In genomic region chr9:27495480-27496133, GRCh38 we compare ENCODE assay signal across 19 cellular contexts. TPM values are rescaled to one million over a fixed set of nuclear protein-coding genes. Genes with fewer than 3 reads are reported as not detected.
A peak's percentile ranks its signal among the peaks of the same experiment; 100 is the strongest.
DNase-seq lines count a peak whose midpoint lies in the region; ATAC-seq, FAIRE-seq and TF ChIP-seq lines count a peak whose summit lies in the region.
"Had no signal": no experiment of that assay in that cellular context is flagged by ENCODE, and none has a peak within 500 bp of the region (broad histone marks: within the 10 kb centered on the region; RNA-seq: fewer than 3 reads in every experiment).

No MANE protein-coding gene starts in this region.

- CTCF ChIA-PET in RWPE1 (lab: Yijun Ruan, JAX): no interaction called here

- H3K27ac Mint-ChIP-seq in GM23338: 0 out of 2 replicates have a peak overlapping the region, but pooled peaks have one; percentile 88
- H3K27ac Mint-ChIP-seq: CD4-positive, CD25-positive, alpha-beta regulatory T cell had no signal

- H3K9ac ChIP-seq in skeletal muscle tissue (ENCODE audit: low read depth in 1 of 3, low read length in 3 of 3): no peak overlapping the region

- peaks cover 12% of the 10 kb centered on the region for H3K79me2 ChIP-seq in GM23338 (replicated peaks; ENCODE audit: insufficient read depth)

- no peak overlapping the region for H2AFZ ChIP-seq in GM23338

- H3F3A ChIP-seq in GM23338 (replicated peaks; ENCODE audit: low read depth): no peaks in the 10 kb centered on the region

- peak; percentile 45; the same call in 2 of the 3 replicates for ATAC-seq in GM23338
- ATAC-seq in left ventricle myocardium superior: peak; percentile 72
- ATAC-seq in GM21360 (IDR thresholded peaks at IDR 0.05; ENCODE audit: unreplicated experiment): no peak

- no peaks in the 10 kb centered on the region for H3K9me3 ChIP-seq in skeletal muscle tissue (ENCODE audit: control insufficient read depth in 3 of 3, low read length in 3 of 3)
- H3K9me3 ChIP-seq: Caco-2, Peyer's patch had no signal

- DNase-seq in GM23338 (ENCODE audit: low spot score) (no peak), RWPE1 (ENCODE audit: low spot score) (no peak), left ventricle myocardium superior (no peak), GM12891 (ENCODE audit: insufficient read length, low spot score) (no peak), hepatic stellate cell (ENCODE audit: low spot score) (no peak)
- DNase-seq: ACHN; Caco-2; CD4-positive, CD25-positive, alpha-beta regulatory T cell; HCEC 1CT; MV-4-11; NCI-H1417; NCI-H187 treated with DMSO at 0.1 percent for 48 hours; NCI-H2171 treated with DMSO at 0.1 percent for 48 hours; Peyer's patch had no signal

- H3K27me3 ChIP-seq in GM23338 (ENCODE audit: insufficient read depth): no peaks in the 10 kb centered on the region
- H3K27me3 ChIP-seq in skeletal muscle tissue (ENCODE audit: control insufficient read depth in 3 of 3, insufficient read depth in 3 of 3, low read length in 3 of 3): no peaks in the 10 kb centered on the region
- H3K27me3 ChIP-seq: Peyer's patch had no signal

- intact Hi-C loops in left ventricle myocardium superior (cut with micrococcal nuclease): no loop called here

- TF ChIP-seq POLR2A in GM12891 (IDR thresholded peaks at IDR 0.05; ENCODE audit: low read depth, low read length): no peak

- no peak overlapping the region; the same call in 2 of the 3 replicates for H3K4me3 Mint-ChIP-seq in GM23338
- H3K4me3 Mint-ChIP-seq: CD4-positive, CD25-positive, alpha-beta regulatory T cell had no signal

- H3K4me1 Mint-ChIP-seq in GM23338: peaks cover 70% of the 10 kb centered on the region
- H3K4me1 Mint-ChIP-seq: CD4-positive, CD25-positive, alpha-beta regulatory T cell had no signal

- H3K4me1 ChIP-seq in GM23338 (ENCODE audit: insufficient read depth): peaks cover 46% of the 10 kb centered on the region
- peaks cover 0 to 4% (median 0%) of the 10 kb centered on the region in 3 donors for H3K4me1 ChIP-seq in skeletal muscle tissue (ENCODE audit: control insufficient read depth in 3 of 3, insufficient read depth in 3 of 3, low read length in 3 of 3)
- H3K4me1 ChIP-seq: Caco-2, Peyer's patch had no signal

- no peaks in the 10 kb centered on the region for H3K36me3 ChIP-seq in GM23338 (ENCODE audit: insufficient read depth)
- H3K36me3 ChIP-seq in skeletal muscle tissue (ENCODE audit: control insufficient read depth in 3 of 3, insufficient read depth in 3 of 3, low read length in 3 of 3): no peaks in the 10 kb centered on the region
- H3K36me3 ChIP-seq: Peyer's patch had no signal

- H3K9me3 Mint-ChIP-seq in GM23338: peaks cover 11% of the 10 kb centered on the region

- no peaks in the 10 kb centered on the region for H3K27me3 Mint-ChIP-seq in GM23338 (ENCODE audit: insufficient read depth, low read depth, poor library complexity)

- no peak for FAIRE-seq in GM12891 (lab: Jason Lieb, UNC)
- FAIRE-seq: HTR-8/SVneo had no signal

- POLR2A ChIA-PET in RWPE1 (lab: Yijun Ruan, JAX; ENCODE audit: low non-redundant PET): no interaction called here

- H3K9me2 ChIP-seq in GM23338 (ENCODE audit: insufficient read depth): no peaks in the 10 kb centered on the region

- H3K4me3 ChIP-seq in GM23338 (no peak overlapping the region), skeletal muscle tissue (ENCODE audit: low read length in 3 of 3) (no peak overlapping the region)
- H3K4me3 ChIP-seq: Peyer's patch had no signal

- H3K36me3 Mint-ChIP-seq in GM23338 (ENCODE audit: low read depth): peaks cover 14% of the 10 kb centered on the region; the same call in 2 of the 3 replicates
- H3K36me3 Mint-ChIP-seq: CD4-positive, CD25-positive, alpha-beta regulatory T cell had no signal

- H3K4me2 ChIP-seq in GM23338: peak overlapping the region; percentile 13

- H4K20me1 ChIP-seq in GM23338 (replicated peaks; ENCODE audit: insufficient read depth): no peaks in the 10 kb centered on the region

- TF ChIP-seq CTCF in GM23338 (conservative IDR thresholded peaks at IDR 0.05; ENCODE audit: low read depth in 2 of 2): no peak
- no peak for TF ChIP-seq CTCF in RWPE1 (conservative IDR thresholded peaks at IDR 0.05; ENCODE audit: low read depth)

- H3K27ac ChIP-seq in GM23338 (ENCODE audit: low read depth): no peak overlapping the region
- H3K27ac ChIP-seq in RWPE1: peak overlapping the region; percentile 2; the same call in 1 of the 2 replicates
- peak overlapping the region; percentile 13 for H3K27ac ChIP-seq in skeletal muscle tissue (ENCODE audit: low read depth, low read length)
- H3K27ac ChIP-seq: HL-60, Peyer's patch had no signal

TF ChIP-seq in GM23338, 12 proteins besides CTCF, POLR2A, EP300 and RAD21 (continues in another document):
- no peak for TF ChIP-seq NANOG (IDR thresholded peaks at IDR 0.05; ENCODE audit: borderline replicate concordance)
- TF ChIP-seq ZNF331 (CRISPR knock-in tag; IDR thresholded peaks at IDR 0.05; ENCODE audit: low read depth): no peak
- TF ChIP-seq STAT1 (IDR thresholded peaks at IDR 0.05; ENCODE audit: unreplicated experiment): no peak
- no peak for TF ChIP-seq EZH2phosphoT487 (IDR thresholded peaks at IDR 0.05; ENCODE audit: unreplicated experiment)
- no peak for TF ChIP-seq REST (IDR thresholded peaks at IDR 0.05; ENCODE audit: unreplicated experiment)

TF ChIP-seq in GM12891, 5 proteins besides CTCF, POLR2A, EP300 and RAD21:
- no peak for TF ChIP-seq POLR2AphosphoS5 (IDR thresholded peaks at IDR 0.05; ENCODE audit: low read depth, low read length)
- TF ChIP-seq SPI1 (IDR thresholded peaks at IDR 0.05; ENCODE audit: low read depth, low read length): no peak
- no peak for TF ChIP-seq PAX5 (IDR thresholded peaks at IDR 0.05; ENCODE audit: insufficient read depth, low read length, severe bottlenecking)
- TF ChIP-seq TAF1 (IDR thresholded peaks at IDR 0.05; ENCODE audit: low read depth, low read length): no peak
- TF ChIP-seq POU2F2 (IDR thresholded peaks at IDR 0.05; ENCODE audit: low read depth, low read length): no peak

RNA-seq across cellular contexts. Expression of gene IFNK, which starts 28.5 kb away (rescaled TPM):
- total RNA-seq in GM23338 (2014; rRNA removed; shearing (Covaris generic)): not detected in 2 replicates
- not detected in 2 replicates for polyA plus RNA-seq in GM23338 (2016; fragmentation: Nextera tagmentation; extraction: Ambion mirVana)
- total RNA-seq in left ventricle myocardium superior: not detected
- not detected for total RNA-seq in skeletal muscle tissue
- not detected for polyA plus RNA-seq in GM12891 (2012; ENCODE audit: low read depth, missing spikeins)
- total RNA-seq: Caco-2; CD4-positive, CD25-positive, alpha-beta regulatory T cell; NCI-H460; Peyer's patch had no signal
- polyA plus RNA-seq: CD4-positive, CD25-positive, alpha-beta regulatory T cell had no signal

RNA-seq across cellular contexts. Expression of gene MOB3B, which starts 34.0 kb away (rescaled TPM):
- 12.1 and 12.4 TPM in 2 replicates for total RNA-seq in GM23338 (2014; rRNA removed; shearing (Covaris generic))
- polyA plus RNA-seq in GM23338 (2016; fragmentation: Nextera tagmentation; extraction: Ambion mirVana): 7.6 and 8.1 TPM in 2 replicates
- total RNA-seq in left ventricle myocardium superior (1.7 TPM), skeletal muscle tissue (1.0 TPM)
- 0.36 TPM for polyA plus RNA-seq in GM12891 (2012; ENCODE audit: low read depth, missing spikeins)
